8 cellular contexts compared by ENCODE assay signal in genomic region chr6:43687437-43688347, GRCh38. TPM values are rescaled to one million over a fixed set of nuclear protein-coding genes. Genes with fewer than 3 reads are reported as not detected.
DNase-seq lines count a peak whose midpoint lies in the region; ATAC-seq, FAIRE-seq and TF ChIP-seq lines count a peak whose summit lies in the region.

TSS of gene MRPS18A (minus strand) at chr6:43687791. CDS start at chr6:43687779, 12 bp downstream.

- H2BK20ac ChIP-seq in H1 (ENCODE audit: low read length), result no peak within 1 kb of the TSS

- peaks cover 0 to 2% (median 0%) of the 10 kb centered on the region in 8 donors for H3K9me3 Mint-ChIP-seq in CD4-positive, alpha-beta memory T cell

- H3K36me3 Mint-ChIP-seq in CD4-positive, alpha-beta memory T cell, result peaks cover 0 to 26% of the 10 kb centered on the region in 2 donors

- peak within 1 kb of the TSS; percentile 74 to 97 (median 86) for H3K9ac ChIP-seq in H1 (replicated peaks in 1 of 4; ENCODE audit: extremely low read depth in 1 of 4, low read depth in 3 of 4, low read length in 3 of 4)
- peak within 1 kb of the TSS; percentile 98 for H3K9ac ChIP-seq in mesendoderm (ENCODE audit: low read length)

- H3K14ac ChIP-seq in H1 (ENCODE audit: insufficient read length), result no peak within 1 kb of the TSS

- H3K27ac ChIP-seq in CD4-positive, alpha-beta memory T cell (ENCODE audit: low read depth, low read length), result peak within 1 kb of the TSS; percentile 77
- H3K27ac ChIP-seq in H1 (ENCODE audit: low read depth, low read length) (peak within 1 kb of the TSS; percentile 68), mesendoderm (ENCODE audit: low read depth, low read length) (no peak within 1 kb of the TSS)

- peaks cover 5 to 16% of the 10 kb centered on the region in 2 experiments for H4K20me1 ChIP-seq in H1 (replicated peaks in 1 of 2; ENCODE audit: control insufficient read depth in 1 of 2, insufficient read depth in 2 of 2, low read length in 2 of 2)

- no peak within 1 kb of the TSS for H4K91ac ChIP-seq in H1 (replicated peaks; ENCODE audit: insufficient read length, low read length)

- H4K8ac ChIP-seq in H1 (ENCODE audit: extremely low read depth, insufficient read depth, low read length) (peak within 1 kb of the TSS; percentile 84; the same call in 1 of the 2 replicates), mesendoderm (ENCODE audit: low read depth, low read length) (peak within 1 kb of the TSS; percentile 87)

- peaks cover 12 to 48% of the 10 kb centered on the region in 2 experiments for H3K79me2 ChIP-seq in H1 (ENCODE audit: control insufficient read depth in 1 of 2, insufficient read depth in 2 of 2, low read length in 2 of 2)
- H3K79me2 ChIP-seq in mesendoderm (ENCODE audit: control insufficient read depth, insufficient read depth, low read length), result peaks cover 43% of the 10 kb centered on the region

- H2BK120ac ChIP-seq in H1 (replicated peaks; ENCODE audit: low read depth, low read length), result no peak within 1 kb of the TSS
- H2BK120ac ChIP-seq in mesendoderm (ENCODE audit: low read depth, low read length), result no peak within 1 kb of the TSS

- peak within 1 kb of the TSS; percentile 60; the same call in 1 of the 2 replicates for H2BK12ac ChIP-seq in H1 (ENCODE audit: low read depth, low read length)

- CTCF ChIA-PET in CD4-positive, alpha-beta memory T cell (lab: Charles Lee; ENCODE audit: partially characterized antibody), result interaction anchor here (0.7 to 5.1 kb wide), 8 partner anchors 15 to 652 kb away, joined by 3 to 46 read pairs (median 3); partner anchors contain the start of gene AARS2
- CTCF ChIA-PET in H1 (lab: Charles Lee; ENCODE audit: partially characterized antibody), result interaction anchor here (0.7 to 2.9 kb wide), 9 partner anchors 15 to 547 kb away, joined by 3 to 15 read pairs (median 4); partner anchors contain the start of gene VEGFA

- TF ChIP-seq EP300 in H1 (IDR thresholded peaks at IDR 0.05; ENCODE audit: borderline replicate concordance in 1 of 2, low read depth in 2 of 2, low read length in 2 of 2), result no peak

- H3K4me3 ChIP-seq in CD4-positive, alpha-beta memory T cell (ENCODE audit: low read length in 2 of 2), result peak within 1 kb of the TSS; percentile 67 to 84
- H3K4me3 ChIP-seq in H1 (ENCODE audit: extremely low read depth in 1 of 4, insufficient read depth in 2 of 4, low read depth in 3 of 4, low read length in 4 of 4) (peak within 1 kb of the TSS; percentile 94 to 99 (median 97)), mesendoderm (ENCODE audit: low read length) (peak within 1 kb of the TSS; percentile 99)

- peaks cover 31 to 53% (median 44%) of the 10 kb centered on the region in 4 donors for H3K4me1 Mint-ChIP-seq in CD4-positive, alpha-beta memory T cell

- intact Hi-C loops in CD4-positive, alpha-beta memory T cell (cut with micrococcal nuclease), result no loop called here

- peak within 1 kb of the TSS; percentile 95 to 98 (median 96) for H3K4me3 Mint-ChIP-seq in CD4-positive, alpha-beta memory T cell

- no peak for TF ChIP-seq CTCF in H1 (IDR thresholded peaks at IDR 0.05; ENCODE audit: control extremely low read depth in 1 of 3, insufficient read depth in 1 of 3, low read depth in 1 of 3, low read length in 3 of 3)

- no peak within 1 kb of the TSS; the same call in 1 of the 2 replicates for H3K18ac ChIP-seq in H1 (ENCODE audit: extremely low read depth, low read length)
- H3K18ac ChIP-seq in mesendoderm (ENCODE audit: low read length), result no peak within 1 kb of the TSS

- 4% methylated on average over 43 of the region's 43 CpGs; no CpG with 5 or more reads in 1 of the 2 experiments for WGBS in H1 (ENCODE audit: extremely low coverage in 1 of 2, insufficient coverage in 1 of 2, insufficient read length in 1 of 2, insufficient replicate concordance in 2 of 2, low coverage in 1 of 2, low lambda C conversion rate in 2 of 2, missing lambda C conversion rate in 1 of 2), 2 experiments
- WGBS in mesendoderm (ENCODE audit: extremely low coverage, insufficient coverage, low lambda C conversion rate), result no CpG with 5 or more reads among the region's 43 CpGs

- peak within 1 kb of the TSS; percentile 37 for H4K5ac ChIP-seq in H1 (ENCODE audit: insufficient read length, low read depth, low read length)
- peak within 1 kb of the TSS; percentile 89 for H4K5ac ChIP-seq in mesendoderm (ENCODE audit: low read length)

- H3K27me3 Mint-ChIP-seq in CD4-positive, alpha-beta memory T cell, result no peaks in the 10 kb centered on the region

- H3K27ac Mint-ChIP-seq in CD4-positive, alpha-beta memory T cell, result peak within 1 kb of the TSS; percentile 78 to 97 (median 93)

- peak; percentile 74 to 82 (median 77) for DNase-seq in CD4-positive, alpha-beta memory T cell
- DNase-seq in NOMO-1 (lab: John Stamatoyannopoulos, UW; ENCODE audit: unreplicated experiment in 2 of 2), result peak; percentile 68 to 75
- DNase-seq in activated CD8-positive, alpha-beta memory T cell treated with anti-CD3 and anti-CD28 coated beads for 4 hours (ENCODE audit: low read depth in 2 of 2), result peak; percentile 53 to 59
- DNase-seq in H1 (ENCODE audit: low read depth in 1 of 2, low spot score in 2 of 2), result peak in 1 of 2 experiments; percentile 87
- peak; percentile 87 for DNase-seq in mesendoderm
- peak; percentile 50 for DNase-seq in stimulated activated CD8-positive, alpha-beta memory T cell treated with anti-CD3 and anti-CD28 coated beads, Interleukin-15, amount 100 ng/mL, for 1 hour (ENCODE audit: low read depth)

- TF ChIP-seq RAD21 in H1 (IDR thresholded peaks at IDR 0.05 in 1 of 2, conservative IDR thresholded peaks at IDR 0.05 in 1 of 2; ENCODE audit: low read depth in 2 of 2, low read length in 2 of 2), result no peak; a peak in 1 of 4 replicates

- H3K56ac ChIP-seq in H1 (replicated peaks; ENCODE audit: insufficient read length, low read depth, low read length) (no peak within 1 kb of the TSS), mesendoderm (ENCODE audit: low read length) (peak within 1 kb of the TSS; percentile 99)

- no peaks in the 10 kb centered on the region for H3K9me3 ChIP-seq in CD4-positive, alpha-beta memory T cell (ENCODE audit: control insufficient read depth in 1 of 2, low read length in 2 of 2)
- H3K9me3 ChIP-seq in H1 (ENCODE audit: insufficient read depth in 2 of 2, low read depth in 1 of 2, low read length in 1 of 2), result no peaks in the 10 kb centered on the region

- peak in 1 of 2 experiments; percentile 91; a peak in 2 of 3 replicates for TF ChIP-seq POLR2A in H1 (IDR thresholded peaks at IDR 0.05; ENCODE audit: control extremely low read depth in 1 of 2, low read depth in 2 of 2, low read length in 2 of 2)

- H3K36me3 ChIP-seq in CD4-positive, alpha-beta memory T cell (ENCODE audit: insufficient read depth, low read length), result no peaks in the 10 kb centered on the region
- H3K36me3 ChIP-seq in H1 (ENCODE audit: control insufficient read depth in 2 of 4, insufficient read depth in 4 of 4, low read length in 3 of 4) (peaks cover 0 to under 1% (median 0%) of the 10 kb centered on the region in 4 experiments; a peak in 2 of 8 replicates), mesendoderm (ENCODE audit: control insufficient read depth, insufficient read depth, low read length) (no peaks in the 10 kb centered on the region)

- POLR2A ChIA-PET in CD4-positive, alpha-beta memory T cell (lab: Charles Lee; ENCODE audit: partially characterized antibody), result interaction anchor here (0.9 to 2.2 kb wide), 9 partner anchors 8 to 559 kb away, joined by 3 to 8 read pairs (median 3); partner anchors contain the start of genes GTPBP2, HSP90AB1, POLH and TJAP1
- POLR2A ChIA-PET in H1 (lab: Charles Lee; ENCODE audit: partially characterized antibody), result interaction anchor here (0.7 to 7.7 kb wide), 9 partner anchors 8 to 106 kb away, joined by 3 to 85 read pairs (median 5); partner anchors contain the start of gene GTPBP2

- peaks cover 13% of the 10 kb centered on the region for H3K23me2 ChIP-seq in H1 (ENCODE audit: low read depth, low read length)

- H2AFZ ChIP-seq in H1 (ENCODE audit: low read length), result peak within 1 kb of the TSS; percentile 91

- H3K4ac ChIP-seq in H1 (replicated peaks; ENCODE audit: insufficient read length, low read depth, low read length) (peak within 1 kb of the TSS; percentile 10), mesendoderm (ENCODE audit: low read depth, low read length) (peak within 1 kb of the TSS; percentile 60)

- peaks cover 19% of the 10 kb centered on the region for H3K79me1 ChIP-seq in H1 (ENCODE audit: low read depth, low read length)
- H3K79me1 ChIP-seq in mesendoderm (ENCODE audit: low read length), result peaks cover 28% of the 10 kb centered on the region

- no peak within 1 kb of the TSS for H2BK15ac ChIP-seq in H1 (ENCODE audit: low read length)
- no peak within 1 kb of the TSS for H2BK15ac ChIP-seq in mesendoderm (replicated peaks; ENCODE audit: low read depth)

- peak; percentile 91 for ATAC-seq in GM19397 (IDR thresholded peaks at IDR 0.05; ENCODE audit: unreplicated experiment)
- ATAC-seq in HG03565 (IDR thresholded peaks at IDR 0.05; ENCODE audit: unreplicated experiment), result peak; percentile 67

- H3K4me1 ChIP-seq in CD4-positive, alpha-beta memory T cell (ENCODE audit: insufficient read depth, low read length), result peaks cover 24% of the 10 kb centered on the region
- H3K4me1 ChIP-seq in H1 (replicated peaks in 1 of 4; ENCODE audit: control insufficient read depth in 3 of 4, insufficient read depth in 4 of 4, low read length in 3 of 4), result peaks cover 0 to 15% (median 3%) of the 10 kb centered on the region in 4 experiments; a peak in 5 of 7 replicates
- H3K4me1 ChIP-seq in mesendoderm (ENCODE audit: control insufficient read depth, low read depth, low read length), result peaks cover 20% of the 10 kb centered on the region

- H3K27me3 ChIP-seq in CD4-positive, alpha-beta memory T cell (ENCODE audit: insufficient read depth, low read length), result no peaks in the 10 kb centered on the region
- H3K27me3 ChIP-seq in H1 (replicated peaks in 1 of 4; ENCODE audit: control insufficient read depth in 3 of 4, extremely low read depth in 1 of 4, insufficient read depth in 3 of 4, low read length in 3 of 4) (no peaks in the 10 kb centered on the region), mesendoderm (ENCODE audit: insufficient read depth, low read length, poor library complexity) (no peaks in the 10 kb centered on the region)

- H2AK5ac ChIP-seq in H1 (ENCODE audit: low read depth, low read length) (no peak within 1 kb of the TSS), mesendoderm (ENCODE audit: low read length) (peak within 1 kb of the TSS; percentile 87)

- H2BK5ac ChIP-seq in H1 (ENCODE audit: low read depth, low read length), result peak within 1 kb of the TSS; percentile 92
- H2BK5ac ChIP-seq in mesendoderm (ENCODE audit: low read length), result peak within 1 kb of the TSS; percentile 78

- H3K4me2 ChIP-seq in H1 (ENCODE audit: insufficient read depth in 1 of 2, low read depth in 2 of 2, low read length in 2 of 2), result peak within 1 kb of the TSS; percentile 73 to 93
- peak within 1 kb of the TSS; percentile 91 for H3K4me2 ChIP-seq in mesendoderm (ENCODE audit: low read length)

- H3K23ac ChIP-seq in H1 (ENCODE audit: insufficient read length) (no peak within 1 kb of the TSS), mesendoderm (ENCODE audit: low read length) (peak within 1 kb of the TSS; percentile 83)

- no peak for FAIRE-seq in H1 (lab: Jason Lieb, UNC)

RNA-seq across cellular contexts. Expression of gene MRPS18A, which starts in this region (rescaled TPM):
- 10 to 100 TPM; 31.3 to 32.4 TPM for total RNA-seq in CD4-positive, alpha-beta memory T cell
- 10 to 100 TPM; 62.6 to 86.1 TPM for polyA plus RNA-seq in CD4-positive, alpha-beta memory T cell
- 48.3 and 52.1 TPM in 2 replicates for total RNA-seq in H1 (2021; fragmentation: NEBNext Ultra II Directional; extraction: Animal tissue kit (Norgen Biotek cat#: 25700))
- polyA plus RNA-seq in H1 (2011; rRNA removed), result 121 and 129 TPM in 2 replicates
- polyA plus RNA-seq in H1 (2011; cell fraction: cytosol; rRNA removed), result 115 TPM
- polyA plus RNA-seq in H1 (2011; cell fraction: nucleus; rRNA removed), result 95.2 TPM
- polyA plus RNA-seq in H1 (2012, experiment 1 of 2), result 70.4 to 84.7 TPM (median 74.9 TPM) in 4 replicates
- 103 TPM for polyA plus RNA-seq in H1 (2012, experiment 2 of 2)
- 61.3 TPM for polyA plus RNA-seq in H1 (2013, experiment 1 of 2)
- polyA plus RNA-seq in H1 (2013, experiment 2 of 2), result 58.7 TPM
- polyA minus RNA-seq in H1 (2011; rRNA and poly(A)+ RNA removed), result 95.6 and 97.8 TPM in 2 replicates
- 36.3 TPM for polyA minus RNA-seq in H1 (2011; cell fraction: cytosol; rRNA and poly(A)+ RNA removed)
- polyA minus RNA-seq in H1 (2011; cell fraction: nucleus; rRNA and poly(A)+ RNA removed), result 63.1 TPM
- polyA plus RNA-seq in mesendoderm (2013, experiment 1 of 2), result 72.3 TPM
- polyA plus RNA-seq in mesendoderm (2013, experiment 2 of 2), result 71.9 TPM
